In genomic region chr10:101587725-101588614, GRCh38 we compare ENCODE assay signal across 8 cellular contexts. TPM values are rescaled to one million over a fixed set of nuclear protein-coding genes. Genes with fewer than 3 reads are reported as not detected.
DNase-seq lines count a peak whose midpoint lies in the region; TF ChIP-seq lines count a peak whose summit lies in the region.

TSS of gene DPCD (plus strand) at chr10:101588321. CDS start at chr10:101588337, 16 bp downstream.
TSS of gene POLL (minus strand) at chr10:101588257. CDS start at chr10:101587360, 897 bp downstream.

- no peaks in the 10 kb centered on the region for H3K4me1 ChIP-seq in endocrine pancreas (ENCODE audit: control insufficient read depth, insufficient read depth, low read length)
- H3K4me1 ChIP-seq in mesenchymal stem cell (ENCODE audit: control insufficient read depth, insufficient read depth, low read depth, low read length): peaks cover 14% of the 10 kb centered on the region

- TF ChIP-seq CTCF in GM20000 (IDR thresholded peaks at IDR 0.05; ENCODE audit: extremely low read depth, missing control alignments): no peak

- H3K36me3 ChIP-seq in endocrine pancreas (ENCODE audit: control insufficient read depth, insufficient read depth, low read length): no peaks in the 10 kb centered on the region
- peaks cover 19 to 24% of the 10 kb centered on the region in 2 experiments for H3K36me3 ChIP-seq in mesenchymal stem cell (ENCODE audit: control insufficient read depth in 1 of 2, insufficient read depth in 2 of 2, low read depth in 1 of 2, low read length in 2 of 2)

- H3K9ac ChIP-seq in endocrine pancreas (ENCODE audit: control insufficient read depth, insufficient read depth, low read length) (peak within 1 kb of the TSS; percentile 74), mesenchymal stem cell (ENCODE audit: low read length) (peak within 1 kb of the TSS; percentile 92)

- H4K8ac ChIP-seq in mesenchymal stem cell (ENCODE audit: low read length): peak within 1 kb of the TSS; percentile 49

- no peak within 1 kb of the TSS for H2BK12ac ChIP-seq in mesenchymal stem cell (ENCODE audit: low read length in 2 of 2)

- peak within 1 kb of the TSS; percentile 59 for H2AFZ ChIP-seq in mesenchymal stem cell (ENCODE audit: low read depth, low read length)

- H4K91ac ChIP-seq in mesenchymal stem cell (ENCODE audit: low read length): peak within 1 kb of the TSS; percentile 12

- under 1% methylated on average over 47 of the region's 48 CpGs for WGBS in mesenchymal stem cell

- H3K4me2 ChIP-seq in mesenchymal stem cell (ENCODE audit: low read length, poor library complexity, severe bottlenecking): peak within 1 kb of the TSS; percentile 86

- H3K14ac ChIP-seq in mesenchymal stem cell (ENCODE audit: low read length in 2 of 2): peak within 1 kb of the TSS in 1 of 2 experiments; percentile 57

- H3K9me3 ChIP-seq in endocrine pancreas (ENCODE audit: control insufficient read depth, low read length): no peaks in the 10 kb centered on the region
- no peaks in the 10 kb centered on the region for H3K9me3 ChIP-seq in mesenchymal stem cell (ENCODE audit: control insufficient read depth, low read length)

- no peak within 1 kb of the TSS for H2AK5ac ChIP-seq in mesenchymal stem cell (ENCODE audit: low read length, severe bottlenecking)

- peak within 1 kb of the TSS in 1 of 2 experiments; percentile 20 for H3K23ac ChIP-seq in mesenchymal stem cell (ENCODE audit: low read length in 2 of 2)

- DNase-seq in COLO829 (ENCODE audit: low spot score) (peak; percentile 95), GM20000 (ENCODE audit: low spot score) (peak; percentile 96), HT-29 (ENCODE audit: low spot score) (peak; percentile 94), NOMO-1 (lab: John Stamatoyannopoulos, UW; ENCODE audit: unreplicated experiment in 2 of 2) (peak; percentile 88 to 92), mesenchymal stem cell (peak; percentile 96)
- peak; percentile 81 for DNase-seq in activated CD8-positive, alpha-beta memory T cell treated with anti-CD3 and anti-CD28 coated beads, Interleukin-2, amount 50 U/mL, for 1 hour (ENCODE audit: extremely low read depth)
- peak; percentile 86 for DNase-seq in stimulated activated CD8-positive, alpha-beta memory T cell treated with anti-CD3 and anti-CD28 coated beads, Interleukin-12 subunit alpha, Interleukin-12 subunit beta, amount 100 ng/mL, for 24 hours (ENCODE audit: extremely low read depth)

- H2BK120ac ChIP-seq in mesenchymal stem cell (ENCODE audit: low read depth, low read length): no peak within 1 kb of the TSS

- peak within 1 kb of the TSS; percentile 32 for H2BK5ac ChIP-seq in mesenchymal stem cell (ENCODE audit: low read depth, low read length, poor library complexity, severe bottlenecking)

- no peak within 1 kb of the TSS for H3K27ac ChIP-seq in mesenchymal stem cell (ENCODE audit: low read length, poor library complexity, severe bottlenecking)

- H3K18ac ChIP-seq in mesenchymal stem cell (ENCODE audit: low read depth in 1 of 2, low read length in 2 of 2): peak within 1 kb of the TSS; percentile 26 to 58

- H3K79me1 ChIP-seq in mesenchymal stem cell (replicated peaks; ENCODE audit: low read length, poor library complexity, severe bottlenecking): peaks cover 41% of the 10 kb centered on the region

- H3K4me3 ChIP-seq in endocrine pancreas (ENCODE audit: control insufficient read depth, insufficient read depth, low read length): peak within 1 kb of the TSS; percentile 72
- peak within 1 kb of the TSS; percentile 77 to 99 for H3K4me3 ChIP-seq in mesenchymal stem cell (ENCODE audit: insufficient read depth in 1 of 2, low read depth in 1 of 2, low read length in 2 of 2)

- H3K4ac ChIP-seq in mesenchymal stem cell (ENCODE audit: low read depth in 1 of 2, low read length in 2 of 2): peak within 1 kb of the TSS in 1 of 2 experiments; percentile 29

- H2BK15ac ChIP-seq in mesenchymal stem cell (ENCODE audit: low read depth, poor library complexity, severe bottlenecking): no peak within 1 kb of the TSS

- H3K27me3 ChIP-seq in endocrine pancreas (ENCODE audit: control insufficient read depth, insufficient read depth, low read length) (no peaks in the 10 kb centered on the region), mesenchymal stem cell (ENCODE audit: control insufficient read depth in 1 of 2, insufficient read depth in 1 of 2, low read length in 2 of 2) (no peaks in the 10 kb centered on the region)

RNA-seq across cellular contexts. Expression of gene DPCD, which starts in this region (rescaled TPM):
- 22.1 and 35.7 TPM in 2 replicates for total RNA-seq in HT-29 (2014; rRNA removed; shearing (Covaris generic))
- 37.7 TPM for polyA plus RNA-seq in mesenchymal stem cell (2013, experiment 1 of 2)
- 36.7 TPM for polyA plus RNA-seq in mesenchymal stem cell (2013, experiment 2 of 2)

RNA-seq across cellular contexts. Expression of gene POLL, which starts in this region (rescaled TPM):
- total RNA-seq in HT-29 (2014; rRNA removed; shearing (Covaris generic)): 22.6 and 32.0 TPM in 2 replicates
- polyA plus RNA-seq in mesenchymal stem cell (2013, experiment 1 of 2): 13.6 TPM
- 12.5 TPM for polyA plus RNA-seq in mesenchymal stem cell (2013, experiment 2 of 2)
